ENCODE assay signal across 8 cellular contexts in the genomic region with DNA sequence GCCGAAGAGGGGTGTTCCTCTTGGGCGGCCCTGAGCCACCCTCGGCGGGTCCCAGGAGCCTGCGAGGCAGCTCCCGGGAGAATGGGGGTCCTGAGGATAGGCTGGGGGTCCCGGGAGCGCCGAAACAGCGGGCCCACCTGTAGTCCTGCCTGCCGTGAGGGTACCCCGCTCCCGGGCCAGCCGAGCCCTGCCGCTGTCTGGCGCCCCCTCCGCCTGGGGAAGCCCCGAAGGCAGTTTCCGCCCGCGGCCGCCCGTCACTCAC. TPM values are rescaled to one million over a fixed set of nuclear protein-coding genes. Genes with fewer than 3 reads are reported as not detected.
DNase-seq lines count a peak whose midpoint lies in the region; ATAC-seq and TF ChIP-seq lines count a peak whose summit lies in the region.

No MANE protein-coding gene starts in this region.

- H3K4me3 ChIP-seq in OCI-LY1 (ENCODE audit: low read depth, low read length, poor library complexity, severe bottlenecking) (peak overlapping the region; percentile 67), epithelial cell of proximal tubule (ENCODE audit: low read depth, low read length) (peak overlapping the region; percentile 99), osteoblast (ENCODE audit: insufficient read depth, low read length) (peak overlapping the region; percentile 95)

- H3K9ac ChIP-seq in OCI-LY1 (ENCODE audit: low read length): peak overlapping the region; percentile 64

- H3K36me3 ChIP-seq in OCI-LY1 (ENCODE audit: insufficient read depth, low read length) (peaks cover 6% of the 10 kb centered on the region; the same call in 1 of the 2 replicates), osteoblast (ENCODE audit: insufficient read depth, low read length) (peaks cover 2% of the 10 kb centered on the region)

- H2AFZ ChIP-seq in OCI-LY1 (ENCODE audit: low read length) (no peak overlapping the region), osteoblast (ENCODE audit: low read length) (peak overlapping the region; percentile 97)

- no peaks in the 10 kb centered on the region for H3K27me3 Mint-ChIP-seq in activated T-cell treated with anti-CD3 and anti-CD28 coated beads, Interleukin-2, amount 50 U/mL, for 4 hours (ENCODE audit: low read depth)

- H3K9me2 ChIP-seq in OCI-LY1 (ENCODE audit: low read depth, low read length): no peaks in the 10 kb centered on the region

- H3K4me1 ChIP-seq in OCI-LY1 (ENCODE audit: insufficient read depth, low read length, severe bottlenecking) (peaks cover 24% of the 10 kb centered on the region), osteoblast (ENCODE audit: insufficient read depth, low read length) (peaks cover 28% of the 10 kb centered on the region)

- peaks cover 38% of the 10 kb centered on the region for H3K4me1 Mint-ChIP-seq in activated T-cell treated with anti-CD3 and anti-CD28 coated beads, Interleukin-2, amount 50 U/mL, for 4 hours (ENCODE audit: low read depth)

- peak overlapping the region; percentile 77 for H3K4me2 ChIP-seq in OCI-LY1 (ENCODE audit: low read length)
- H3K4me2 ChIP-seq in osteoblast (ENCODE audit: insufficient read depth, low read length): peak overlapping the region; percentile 100

- peaks cover 3% of the 10 kb centered on the region for H3K36me3 Mint-ChIP-seq in activated T-cell treated with anti-CD3 and anti-CD28 coated beads, Interleukin-2, amount 50 U/mL, for 4 hours (ENCODE audit: insufficient read depth)

- H3K27me3 ChIP-seq in OCI-LY1 (ENCODE audit: insufficient read depth, low read length) (no peaks in the 10 kb centered on the region), osteoblast (ENCODE audit: insufficient read depth, low read length) (no peaks in the 10 kb centered on the region)

- H4K20me1 ChIP-seq in OCI-LY1 (ENCODE audit: insufficient read depth, low read length) (no peaks in the 10 kb centered on the region), osteoblast (ENCODE audit: insufficient read depth, low read length) (peaks cover 43% of the 10 kb centered on the region)

- ATAC-seq in activated T-cell treated with anti-CD3 and anti-CD28 coated beads, Interleukin-2, amount 50 U/mL, for 4 hours: peak; percentile 54 to 59

- peak overlapping the region; percentile 98 for H3K4me3 Mint-ChIP-seq in activated T-cell treated with anti-CD3 and anti-CD28 coated beads, Interleukin-2, amount 50 U/mL, for 4 hours

- DNase-seq in activated T-cell treated with anti-CD3 and anti-CD28 coated beads, Interleukin-2, amount 50 U/mL, for 4 hours: no peak
- no peak for DNase-seq in activated T-cell treated with anti-CD3 and anti-CD28 coated beads, Interleukin-2, amount 50 U/mL, for 1 hour
- DNase-seq in epithelial cell of proximal tubule (ENCODE audit: low read depth) (no peak), osteoblast (ENCODE audit: insufficient read length, low spot score, missing footprints) (no peak), NCI-H526 treated with DMSO at 0.1 percent for 48 hours (lab: John Stamatoyannopoulos, UW) (no peak), kidney tubule cell (ENCODE audit: low spot score) (no peak), NCI-H146 (lab: John Stamatoyannopoulos, UW) (no peak)

- H3K9me3 Mint-ChIP-seq in activated T-cell treated with anti-CD3 and anti-CD28 coated beads, Interleukin-2, amount 50 U/mL, for 4 hours: no peaks in the 10 kb centered on the region

- H3K27ac ChIP-seq in OCI-LY1 (ENCODE audit: low read depth, low read length, poor library complexity, severe bottlenecking) (no peak overlapping the region), osteoblast (ENCODE audit: low read depth, low read length) (peak overlapping the region; percentile 100)

- H3F3A ChIP-seq in OCI-LY1 (ENCODE audit: insufficient read depth, low read length): no peaks in the 10 kb centered on the region

- no peaks in the 10 kb centered on the region for H3K9me3 ChIP-seq in OCI-LY1 (ENCODE audit: low read length)
- no peaks in the 10 kb centered on the region for H3K9me3 ChIP-seq in osteoblast (ENCODE audit: low read depth, low read length)

- peaks cover 7% of the 10 kb centered on the region; the same call in 1 of the 2 replicates for H3K79me2 ChIP-seq in OCI-LY1 (ENCODE audit: insufficient read depth, low read length)
- H3K79me2 ChIP-seq in osteoblast (ENCODE audit: insufficient read depth, low read length): peaks cover 49% of the 10 kb centered on the region

- peak; percentile 8; the same call in 1 of the 2 replicates for TF ChIP-seq CTCF in OCI-LY1 (IDR thresholded peaks at IDR 0.05; ENCODE audit: low read length)
- no peak for TF ChIP-seq CTCF in epithelial cell of proximal tubule (conservative IDR thresholded peaks at IDR 0.05; ENCODE audit: low read depth, low read length)
- TF ChIP-seq CTCF in osteoblast (IDR thresholded peaks at IDR 0.05; ENCODE audit: extremely low read depth, low read depth, low read length): no peak

RNA-seq across cellular contexts. Expression of gene SPATA2, which starts 0.3 kb away (rescaled TPM):
- total RNA-seq in activated T-cell treated with anti-CD3 and anti-CD28 coated beads, Interleukin-2, amount 50 U/mL, for 4 hours: 10 to 100 TPM; 13.3 to 15.0 (median 13.3) TPM
- total RNA-seq in epithelial cell of proximal tubule (3.2 and 5.3 TPM in 2 replicates), osteoblast (3.2 and 3.3 TPM in 2 replicates)

RNA-seq across cellular contexts. Expression of gene RNF114, which starts 21.1 kb away (rescaled TPM):
- 10 to 100 TPM; 71.1 to 81.9 (median 77.5) TPM for total RNA-seq in activated T-cell treated with anti-CD3 and anti-CD28 coated beads, Interleukin-2, amount 50 U/mL, for 4 hours
- total RNA-seq in epithelial cell of proximal tubule (152 and 157 TPM in 2 replicates), osteoblast (46.9 and 78.5 TPM in 2 replicates)
